Comparison of ENCODE assay signal across 12 cellular contexts in the genomic region with DNA sequence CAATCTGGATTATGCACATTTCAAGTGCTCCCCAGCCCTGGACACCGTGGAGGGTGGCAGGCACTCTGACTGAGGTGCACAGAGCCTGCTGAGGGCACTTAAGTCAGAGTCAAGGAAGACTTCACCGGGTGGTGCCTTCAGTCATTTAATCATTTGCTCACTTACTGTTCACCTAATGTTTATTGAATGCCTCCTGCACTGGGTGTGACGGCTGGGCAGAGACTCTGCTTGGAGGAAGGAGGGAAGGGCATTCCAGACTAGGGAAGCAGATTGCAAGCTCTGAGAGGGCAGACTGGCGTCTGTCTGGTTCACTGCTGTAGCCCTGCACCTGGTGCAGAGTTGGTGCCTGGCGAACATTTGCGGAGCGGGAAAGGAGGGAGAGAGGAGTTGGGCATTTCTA. TPM values are rescaled to one million over a fixed set of nuclear protein-coding genes. Genes with fewer than 3 reads are reported as not detected.
DNase-seq lines count a peak whose midpoint lies in the region; ATAC-seq, FAIRE-seq and TF ChIP-seq lines count a peak whose summit lies in the region.
"Had no signal": no experiment of that assay in that cellular context is flagged by ENCODE, and none has a peak within 500 bp of the region (broad histone marks: within the 10 kb centered on the region; RNA-seq: fewer than 3 reads in every experiment).

No MANE protein-coding gene starts in this region.

- POLR2A ChIA-PET in A549 (lab: Yijun Ruan, JAX), result no interaction called here
- POLR2A ChIA-PET in activated CD4-positive, alpha-beta memory T cell treated with anti-CD3 and anti-CD28 coated beads for 36 hours (lab: Charles Lee), result interaction anchor here (1.4 to 3.9 kb wide), 6 partner anchors 9 to 124 kb away, joined by 6 to 33 read pairs (median 10); a partner anchor contains a TSS

- H3K9me3 ChIP-seq in A549, result no peaks in the 10 kb centered on the region

- no peaks in the 10 kb centered on the region for H3K9me3 Mint-ChIP-seq in activated CD4-positive, alpha-beta memory T cell treated with anti-CD3 and anti-CD28 coated beads for 36 hours
- H3K9me3 Mint-ChIP-seq: nephron had no signal

- H3K4me3 ChIP-seq in A549 (no peak overlapping the region), GM12864 (ENCODE audit: low read depth, low read length) (peak overlapping the region; percentile 28; the same call in 1 of the 2 replicates)

- WGBS in A549 (ENCODE audit: missing lambda C conversion rate), result 38% methylated on average over 7 of the region's 7 CpGs

- TF ChIP-seq POLR2A in A549 (IDR thresholded peaks at IDR 0.05; ENCODE audit: low read length), result no peak

- H3K4me1 Mint-ChIP-seq in activated CD4-positive, alpha-beta memory T cell treated with anti-CD3 and anti-CD28 coated beads for 36 hours (ENCODE audit: low read depth), result peaks cover 81% of the 10 kb centered on the region
- H3K4me1 Mint-ChIP-seq: nephron had no signal

- peaks cover 32% of the 10 kb centered on the region for H3K4me1 ChIP-seq in A549

- H3K27ac Mint-ChIP-seq in activated CD4-positive, alpha-beta memory T cell treated with anti-CD3 and anti-CD28 coated beads for 36 hours, result peak overlapping the region; percentile 94
- H3K27ac Mint-ChIP-seq: nephron had no signal

- intact Hi-C loops in activated CD4-positive, alpha-beta memory T cell treated with anti-CD3 and anti-CD28 coated beads for 36 hours (cut with micrococcal nuclease), result loop anchor here (2.0 kb wide), 1 partner anchor 13 kb away; no protein-coding TSS in a partner anchor

- peak overlapping the region in 1 of 2 experiments; percentile 17; a peak in 1 of 6 replicates for H3K27ac ChIP-seq in A549
- H3K27ac ChIP-seq: VCaP had no signal

- TF ChIP-seq CTCF in A549 (IDR thresholded peaks at IDR 0.05) (no peak), GM12864 (IDR thresholded peaks at IDR 0.05; ENCODE audit: low read depth, low read length, missing control alignments) (no peak)

- H3K27me3 Mint-ChIP-seq in activated CD4-positive, alpha-beta memory T cell treated with anti-CD3 and anti-CD28 coated beads for 36 hours, result no peaks in the 10 kb centered on the region

- DNase-seq in A549 (ENCODE audit: low read depth in 1 of 2, low spot score in 1 of 2), result peak in 1 of 2 experiments; percentile 38
- no peak for DNase-seq in GM12864 (ENCODE audit: low read depth)
- DNase-seq in activated CD4-positive, alpha-beta memory T cell treated with anti-CD3 and anti-CD28 coated beads for 36 hours, result no peak
- DNase-seq in kidney tubule cell (ENCODE audit: low spot score), result peak; percentile 83
- DNase-seq in cortex of kidney (lab: John Stamatoyannopoulos, UW), result no peak
- DNase-seq in NCI-H510A treated with DMSO at 0.1 percent for 48 hours (lab: John Stamatoyannopoulos, UW), result no peak
- DNase-seq: NCI-H1417 had no signal

- CTCF ChIA-PET in A549 (lab: Yijun Ruan, JAX), result interaction anchor here (1.2 to 1.9 kb wide), 3 partner anchors 21 to 82 kb away, joined by 3 to 7 read pairs (median 5); a partner anchor contains a TSS
- CTCF ChIA-PET in activated CD4-positive, alpha-beta memory T cell treated with anti-CD3 and anti-CD28 coated beads for 36 hours (lab: Charles Lee), result interaction anchor here (0.6 to 7.0 kb wide), 5 partner anchors 15 to 29 kb away, joined by 3 to 34 read pairs (median 3); no protein-coding TSS in a partner anchor

- ATAC-seq in A549, result peak; percentile 14 to 63; a peak in 3 of 6 replicates
- no peak for ATAC-seq in HG02981 (IDR thresholded peaks at IDR 0.05; ENCODE audit: unreplicated experiment)
- no peak for ATAC-seq in activated CD4-positive, CD25-positive, alpha-beta regulatory T cell treated with anti-CD3 and anti-CD28 coated beads, Interleukin-2, amount 50 U/mL, for 24 hours

- FAIRE-seq in A549 (lab: Jason Lieb, UNC), result no peak
- FAIRE-seq: astrocyte had no signal

- TF ChIP-seq EP300 in A549 (IDR thresholded peaks at IDR 0.05), result no peak

- peak overlapping the region; percentile 52 for H3K4me2 ChIP-seq in A549

- H3K4me3 Mint-ChIP-seq in activated CD4-positive, alpha-beta memory T cell treated with anti-CD3 and anti-CD28 coated beads for 36 hours, result peak overlapping the region; percentile 72
- H3K4me3 Mint-ChIP-seq: nephron had no signal

- H3K36me3 Mint-ChIP-seq in activated CD4-positive, alpha-beta memory T cell treated with anti-CD3 and anti-CD28 coated beads for 36 hours, result peaks cover 11% of the 10 kb centered on the region

- TF ChIP-seq RAD21 in A549 (conservative IDR thresholded peaks at IDR 0.05 in 1 of 2, IDR thresholded peaks at IDR 0.05 in 1 of 2), result no peak

TF ChIP-seq in A549, 52 proteins besides CTCF, POLR2A, EP300 and RAD21 (continues in another document):
- TF ChIP-seq SREBF2 (IDR thresholded peaks at IDR 0.05) (no peak), CEBPB (IDR thresholded peaks at IDR 0.05) (no peak), MAZ (IDR thresholded peaks at IDR 0.05; ENCODE audit: borderline replicate concordance, low read depth, low read length) (no peak), ESRRA (IDR thresholded peaks at IDR 0.05; ENCODE audit: borderline replicate concordance, low read length) (no peak), FOXS1 (CRISPR knock-in tag; IDR thresholded peaks at IDR 0.05) (no peak), EHF (CRISPR knock-in tag; IDR thresholded peaks at IDR 0.05) (no peak), ZSCAN20 (CRISPR knock-in tag; IDR thresholded peaks at IDR 0.05) (no peak), ZFP36 (IDR thresholded peaks at IDR 0.05; ENCODE audit: borderline replicate concordance, partially characterized antibody) (no peak), RFX5 (IDR thresholded peaks at IDR 0.05) (no peak), JUNB (IDR thresholded peaks at IDR 0.05) (no peak), CBX2 (IDR thresholded peaks at IDR 0.05; ENCODE audit: borderline replicate concordance, low read depth) (no peak), RCOR1 (IDR thresholded peaks at IDR 0.05; ENCODE audit: low read depth, low read length) (no peak), HOXB5 (CRISPR knock-in tag; IDR thresholded peaks at IDR 0.05) (no peak), JUN (IDR thresholded peaks at IDR 0.05) (no peak), EHMT2 (IDR thresholded peaks at IDR 0.05; ENCODE audit: low read depth) (no peak), PHF8 (IDR thresholded peaks at IDR 0.05; ENCODE audit: borderline replicate concordance, low read depth) (no peak), HOXB13 (CRISPR knock-in tag; IDR thresholded peaks at IDR 0.05; ENCODE audit: low read depth) (no peak)
- TF ChIP-seq, protein P1, sequence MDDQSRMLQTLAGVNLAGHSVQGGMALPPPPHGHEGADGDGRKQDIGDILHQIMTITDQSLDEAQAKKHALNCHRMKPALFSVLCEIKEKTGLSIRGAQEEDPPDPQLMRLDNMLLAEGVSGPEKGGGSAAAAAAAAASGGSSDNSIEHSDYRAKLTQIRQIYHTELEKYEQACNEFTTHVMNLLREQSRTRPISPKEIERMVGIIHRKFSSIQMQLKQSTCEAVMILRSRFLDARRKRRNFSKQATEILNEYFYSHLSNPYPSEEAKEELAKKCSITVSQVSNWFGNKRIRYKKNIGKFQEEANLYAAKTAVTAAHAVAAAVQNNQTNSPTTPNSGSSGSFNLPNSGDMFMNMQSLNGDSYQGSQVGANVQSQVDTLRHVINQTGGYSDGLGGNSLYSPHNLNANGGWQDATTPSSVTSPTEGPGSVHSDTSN (IDR thresholded peaks at IDR 0.05), result no peak
- TF ChIP-seq, protein P2, sequence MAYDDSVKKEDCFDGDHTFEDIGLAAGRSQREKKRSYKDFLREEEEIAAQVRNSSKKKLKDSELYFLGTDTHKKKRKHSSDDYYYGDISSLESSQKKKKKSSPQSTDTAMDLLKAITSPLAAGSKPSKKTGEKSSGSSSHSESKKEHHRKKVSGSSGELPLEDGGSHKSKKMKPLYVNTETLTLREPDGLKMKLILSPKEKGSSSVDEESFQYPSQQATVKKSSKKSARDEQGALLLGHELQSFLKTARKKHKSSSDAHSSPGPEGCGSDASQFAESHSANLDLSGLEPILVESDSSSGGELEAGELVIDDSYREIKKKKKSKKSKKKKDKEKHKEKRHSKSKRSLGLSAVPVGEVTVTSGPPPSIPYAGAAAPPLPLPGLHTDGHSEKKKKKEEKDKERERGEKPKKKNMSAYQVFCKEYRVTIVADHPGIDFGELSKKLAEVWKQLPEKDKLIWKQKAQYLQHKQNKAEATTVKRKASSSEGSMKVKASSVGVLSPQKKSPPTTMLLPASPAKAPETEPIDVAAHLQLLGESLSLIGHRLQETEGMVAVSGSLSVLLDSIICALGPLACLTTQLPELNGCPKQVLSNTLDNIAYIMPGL (CRISPR knock-in tag; IDR thresholded peaks at IDR 0.05; ENCODE audit: borderline replicate concordance), result no peak

RNA-seq across cellular contexts. Expression of a gene that starts 54.2 kb away (rescaled TPM):
- polyA plus RNA-seq in A549 (2011; rRNA removed) (53.5 and 57.1 TPM in 2 replicates), A549 (2017; fragmentation: RNase III; extraction: RNeasy Plus Mini Kit Qiagen cat#74134 plus additional on column Dnase treatment) (53.4 to 59.5 TPM (median 58.3 TPM) in 3 replicates)
- 71.4 and 81.1 TPM in 2 replicates for polyA plus RNA-seq in A549 (2012; cell fraction: cytosol; rRNA removed)
- 79.7 and 80.4 TPM in 2 replicates for polyA plus RNA-seq in A549 (2012; cell fraction: nucleus; rRNA removed)
- 36.8 and 39.8 TPM in 2 replicates for polyA minus RNA-seq in A549 (2011; rRNA and poly(A)+ RNA removed)
- total RNA-seq in activated CD4-positive, alpha-beta memory T cell treated with anti-CD3 and anti-CD28 coated beads for 36 hours, result 10 to 100 TPM; 11.1 to 11.2 TPM

Comparison
In these comparisons a context has a peak if more than half of its experiments do, and no peak if none do; other contexts are left out.
1. ATAC-seq: peak in A549 (2 of 2); none in HG02981 (single experiment) and activated CD4-positive, CD25-positive, alpha-beta regulatory T cell treated with anti-CD3 and anti-CD28 coated beads, Interleukin-2, amount 50 U/mL, for 24 hours (0 of 2).